ENCODE assay signal across 9 cellular contexts in the genomic region with DNA sequence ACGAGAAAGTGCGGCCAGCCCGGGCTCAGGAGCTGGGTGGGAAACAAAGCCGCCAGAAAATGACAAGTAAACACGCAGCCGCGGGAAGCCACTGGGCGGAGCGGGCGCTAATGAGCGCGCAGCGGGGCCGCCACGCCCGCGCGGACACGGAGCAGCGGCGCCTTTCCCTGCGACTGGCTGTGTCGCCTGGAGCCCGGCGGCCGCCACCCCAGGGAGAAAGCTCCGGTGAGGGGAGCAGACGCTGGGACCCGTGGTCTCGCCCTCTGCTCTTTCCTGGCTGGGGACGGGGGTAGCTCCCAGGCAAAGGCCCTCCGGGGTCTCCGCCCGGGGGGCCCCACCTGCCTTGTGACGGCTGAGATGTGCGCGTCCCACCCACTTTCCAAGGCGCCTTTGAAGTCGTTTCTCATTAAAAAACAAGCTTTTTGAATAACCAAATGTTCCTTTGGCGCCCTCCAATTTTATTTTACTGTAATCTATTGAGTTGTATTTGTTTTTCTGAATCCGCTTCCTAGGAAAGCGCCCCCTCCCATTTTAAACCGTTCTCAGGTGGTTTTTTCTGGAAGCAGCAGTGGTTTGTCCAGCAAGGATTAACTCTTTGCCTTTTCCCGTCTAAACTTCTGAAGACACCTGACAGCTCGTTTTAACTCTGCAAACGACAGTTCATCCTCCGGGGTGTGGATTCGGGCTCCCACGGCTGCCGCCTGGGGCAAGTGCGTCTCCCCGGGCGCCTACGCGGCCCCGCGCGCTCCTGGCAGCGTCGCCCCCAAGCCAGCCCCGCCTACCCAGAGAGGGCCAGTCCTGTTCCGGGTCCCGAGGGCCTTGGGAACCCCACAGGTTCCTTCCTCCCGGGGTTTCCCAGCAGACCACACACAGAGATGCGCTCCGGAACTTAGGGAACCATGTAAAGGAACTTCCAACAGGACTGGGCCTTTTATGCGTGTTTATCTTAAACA. TPM values are rescaled to one million over a fixed set of nuclear protein-coding genes. Genes with fewer than 3 reads are reported as not detected.
A peak's percentile ranks its signal among the peaks of the same experiment; 100 is the strongest.
DNase-seq lines count a peak whose midpoint lies in the region; ATAC-seq, FAIRE-seq and TF ChIP-seq lines count a peak whose summit lies in the region.
"Had no signal": no experiment of that assay in that cellular context is flagged by ENCODE, and none has a peak within 500 bp of the region (broad histone marks: within the 10 kb centered on the region; RNA-seq: fewer than 3 reads in every experiment).

No MANE protein-coding gene starts in this region.

- FAIRE-seq in GM12892 (lab: Jason Lieb, UNC): no peak

- peaks cover 9% of the 10 kb centered on the region for H3K4me1 Mint-ChIP-seq in WTC11

- CTCF ChIA-PET in WTC11 (lab: Charles Lee): interaction anchor here (0.6 to 1.4 kb wide), 9 partner anchors 17 to 1683 kb away, joined by 3 to 5 read pairs (median 3); no protein-coding TSS in a partner anchor

- no peaks in the 10 kb centered on the region for H3K4me1 ChIP-seq in foreskin keratinocyte

- no peak overlapping the region for H3K27ac Mint-ChIP-seq in WTC11

- DNase-seq in activated CD8-positive, alpha-beta memory T cell treated with anti-CD3 and anti-CD28 coated beads for 24 hours: peak; percentile 64
- DNase-seq in activated CD8-positive, alpha-beta memory T cell treated with anti-CD3 and anti-CD28 coated beads, Interleukin-2, amount 50 U/mL, for 4 hours: no peak
- DNase-seq in WTC11 (ENCODE audit: low spot score): peak; percentile 45
- no peak for DNase-seq in foreskin keratinocyte
- peak; percentile 88 for DNase-seq in posterior vena cava (ENCODE audit: low spot score)
- DNase-seq in Kasumi-1 (lab: John Stamatoyannopoulos, UW): no peak
- DNase-seq in GM12892 (ENCODE audit: insufficient read length): no peak
- DNase-seq in central memory CD4-positive, alpha-beta T cell: no peak
- DNase-seq: left cardiac atrium had no signal

- H3K27me3 ChIP-seq in foreskin keratinocyte: peaks cover 29% of the 10 kb centered on the region

- H3K36me3 Mint-ChIP-seq in WTC11: no peaks in the 10 kb centered on the region

- no peak for TF ChIP-seq CTCF in WTC11 (IDR thresholded peaks at IDR 0.05)
- no peak for TF ChIP-seq CTCF in foreskin keratinocyte (conservative IDR thresholded peaks at IDR 0.05)

- POLR2A ChIA-PET in WTC11 (lab: Charles Lee): interaction anchor here (0.7 kb wide), 1 partner anchor 37 kb away, joined by 3 read pairs; no protein-coding TSS in a partner anchor

- H3K27ac ChIP-seq in foreskin keratinocyte: no peak overlapping the region

- ATAC-seq in WTC11: peak; percentile 53
- peak; percentile 51 for ATAC-seq in foreskin keratinocyte

- no peak for TF ChIP-seq POLR2A in GM12892 (IDR thresholded peaks at IDR 0.05; ENCODE audit: low read depth, low read length)

- H3K9me3 Mint-ChIP-seq in WTC11: no peaks in the 10 kb centered on the region

- intact Hi-C loops in posterior vena cava (cut with DNase I): loop anchor here in 1 of 2 donors (5.0 kb wide), 1 partner anchor 1234 kb away; no protein-coding TSS in a partner anchor

- peak overlapping the region; percentile 74 for H3K4me3 Mint-ChIP-seq in WTC11

- peaks cover 84% of the 10 kb centered on the region for H3K27me3 Mint-ChIP-seq in WTC11 (ENCODE audit: low read depth)

TF ChIP-seq in WTC11, 78 proteins besides CTCF, POLR2A, EP300 and RAD21:
- TF ChIP-seq ZNF396 (CRISPR knock-in tag; IDR thresholded peaks at IDR 0.05; ENCODE audit: borderline replicate concordance) (no peak), SP1 (CRISPR knock-in tag; conservative IDR thresholded peaks at IDR 0.05) (0 out of 2 replicates have a peak, but pooled peaks have one; percentile 32), PRRX2 (CRISPR knock-in tag; IDR thresholded peaks at IDR 0.05) (no peak), ZNF423 (CRISPR knock-in tag; IDR thresholded peaks at IDR 0.05) (peak; percentile 70)
- TF ChIP-seq, protein P1, sequence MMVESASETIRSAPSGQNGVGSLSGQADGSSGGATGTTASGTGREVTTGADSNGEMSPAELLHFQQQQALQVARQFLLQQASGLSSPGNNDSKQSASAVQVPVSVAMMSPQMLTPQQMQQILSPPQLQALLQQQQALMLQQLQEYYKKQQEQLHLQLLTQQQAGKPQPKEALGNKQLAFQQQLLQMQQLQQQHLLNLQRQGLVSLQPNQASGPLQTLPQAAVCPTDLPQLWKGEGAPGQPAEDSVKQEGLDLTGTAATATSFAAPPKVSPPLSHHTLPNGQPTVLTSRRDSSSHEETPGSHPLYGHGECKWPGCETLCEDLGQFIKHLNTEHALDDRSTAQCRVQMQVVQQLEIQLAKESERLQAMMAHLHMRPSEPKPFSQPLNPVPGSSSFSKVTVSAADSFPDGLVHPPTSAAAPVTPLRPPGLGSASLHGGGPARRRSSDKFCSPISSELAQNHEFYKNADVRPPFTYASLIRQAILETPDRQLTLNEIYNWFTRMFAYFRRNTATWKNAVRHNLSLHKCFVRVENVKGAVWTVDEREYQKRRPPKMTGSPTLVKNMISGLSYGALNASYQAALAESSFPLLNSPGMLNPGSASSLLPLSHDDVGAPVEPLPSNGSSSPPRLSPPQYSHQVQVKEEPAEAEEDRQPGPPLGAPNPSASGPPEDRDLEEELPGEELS (CRISPR knock-in tag; IDR thresholded peaks at IDR 0.05): 0 out of 2 replicates have a peak, but pooled peaks have one; percentile 31

RNA-seq across cellular contexts. Expression of a gene that starts 54.6 kb away (rescaled TPM):
- total RNA-seq in WTC11 (2021) (0.16 to 0.52 TPM (median 0.39 TPM) in 3 replicates), foreskin keratinocyte (not detected in 2 replicates), posterior vena cava (under 1 TPM in 1 of 2 donors, not detected in 1; 0.95 TPM)
- not detected in 2 replicates for polyA plus RNA-seq in foreskin keratinocyte
- 4.4 TPM for polyA plus RNA-seq in GM12892 (2012; ENCODE audit: missing spikeins)

Comparison
In these comparisons a context has a peak if more than half of its experiments do, and no peak if none do; other contexts are left out.
1. DNase-seq: peak in activated CD8-positive, alpha-beta memory T cell treated with anti-CD3 and anti-CD28 coated beads for 24 hours (single experiment), WTC11 (single experiment) and posterior vena cava (single experiment); none in activated CD8-positive, alpha-beta memory T cell treated with anti-CD3 and anti-CD28 coated beads, Interleukin-2, amount 50 U/mL, for 4 hours (single experiment), foreskin keratinocyte (0 of 2), Kasumi-1 (0 of 2), GM12892 (single experiment) and central memory CD4-positive, alpha-beta T cell (single experiment).